In genomic region chr4:855880-856467, GRCh38 we compare ENCODE assay signal across 1 cellular context.
TF ChIP-seq lines count a peak whose summit lies in the region.

No MANE protein-coding gene starts in this region.

TF ChIP-seq in GM12878, 131 proteins besides CTCF, POLR2A, EP300 and RAD21:
- TF ChIP-seq TCF3 (IDR thresholded peaks at IDR 0.05; ENCODE audit: borderline replicate concordance, insufficient read depth, low read depth, low read length) (peak; percentile 86; the same call in 1 of the 2 replicates), RUNX3 (IDR thresholded peaks at IDR 0.05; ENCODE audit: low read length) (peak; percentile 28; the same call in 1 of the 2 replicates), TCF12 (IDR thresholded peaks at IDR 0.05; ENCODE audit: low read depth, low read length) (peak; percentile 91; the same call in 1 of the 2 replicates)
